24 cellular contexts compared by ENCODE assay signal in genomic region chr14:70804556-70805162, GRCh38. TPM values are rescaled to one million over a fixed set of nuclear protein-coding genes. Genes with fewer than 3 reads are reported as not detected.
A peak's percentile ranks its signal among the peaks of the same experiment; 100 is the strongest.
DNase-seq lines count a peak whose midpoint lies in the region; ATAC-seq, FAIRE-seq and TF ChIP-seq lines count a peak whose summit lies in the region.
"Had no signal": no experiment of that assay in that cellular context is flagged by ENCODE, and none has a peak within 500 bp of the region (broad histone marks: within the 10 kb centered on the region; RNA-seq: fewer than 3 reads in every experiment).

No MANE protein-coding gene starts in this region.

- CTCF ChIA-PET in IMR-90 (lab: Yijun Ruan, JAX) (interaction anchor here (0.7 kb wide), 1 partner anchor 188 kb away, joined by 3 read pairs; no protein-coding TSS in a partner anchor), GM12878 (lab: Yijun Ruan, JAX) (interaction anchor here (0.7 to 3.1 kb wide), 4 partner anchors 13 to 182 kb away, joined by 3 to 25 read pairs (median 4); no protein-coding TSS in a partner anchor)

- H3K23ac ChIP-seq in IMR-90 (ENCODE audit: low read depth, low read length) (no peak overlapping the region), mesenchymal stem cell (ENCODE audit: low read length in 2 of 2) (no peak overlapping the region)

- DNase-seq in GM10266 (ENCODE audit: extremely low spot score) (peak; percentile 32), IMR-90 (peak; percentile 8), GM12878 (ENCODE audit: low read depth, low spot score) (no peak), mesenchymal stem cell (peak; percentile 26), NCI-H1694 (lab: John Stamatoyannopoulos, UW) (no peak), NCI-H1694 treated with DMSO at 0.1 percent for 48 hours (lab: John Stamatoyannopoulos, UW) (no peak)
- DNase-seq: activated CD4-positive, alpha-beta memory T cell treated with anti-CD3 and anti-CD28 coated beads, Interleukin-2, amount 10 ng/mL, durations not matched to agents 7 days and 5 days; activated naive CD4-positive, alpha-beta T cell treated with anti-CD3 and anti-CD28 coated beads for 36 hours; activated T-cell treated with anti-CD3 and anti-CD28 coated beads, Interleukin-2, amount 50 U/mL, for 1 hour; BE2C; COR-L47; DND-41; hippocampal formation; kidney glomerular epithelial cell; MG63; NCI-H187 treated with DMSO at 0.1 percent for 48 hours; stimulated activated CD4-positive, alpha-beta T cell treated with anti-CD3 and anti-CD28 coated beads, Interleukin-2, amount 100 ng/mL, for 24 hours; trophoblast cell; WERI-Rb-1 had no signal

- H3K9me1 ChIP-seq in IMR-90 (ENCODE audit: insufficient read depth, low read length): no peaks in the 10 kb centered on the region

- no peak overlapping the region for H4K5ac ChIP-seq in IMR-90 (ENCODE audit: low read depth, low read length)

- POLR2A ChIA-PET in IMR-90 (lab: Charles Lee; ENCODE audit: unreplicated experiment) (no interaction called here), GM12878 (lab: Charles Lee) (interaction anchor here (1.2 kb wide), 1 partner anchor 24 kb away, joined by 3 read pairs; no protein-coding TSS in a partner anchor)

- no peak overlapping the region for H3K56ac ChIP-seq in IMR-90 (ENCODE audit: extremely low read depth, insufficient read depth, low read length)

- H2BK12ac ChIP-seq in mesenchymal stem cell (ENCODE audit: low read length in 2 of 2): no peak overlapping the region

- peaks cover 16% of the 10 kb centered on the region for H3K27me3 ChIP-seq in IMR-90 (ENCODE audit: control insufficient read depth, insufficient read depth, low read length)
- H3K27me3 ChIP-seq in GM12878 (replicated peaks in 1 of 2; ENCODE audit: control insufficient read depth in 2 of 2, insufficient read depth in 2 of 2, low read length in 1 of 2): no peaks in the 10 kb centered on the region
- peaks cover 0 to 69% of the 10 kb centered on the region in 2 experiments for H3K27me3 ChIP-seq in mesenchymal stem cell (ENCODE audit: control insufficient read depth in 1 of 2, insufficient read depth in 1 of 2, low read length in 2 of 2)

- TF ChIP-seq CTCF in GM10266 (IDR thresholded peaks at IDR 0.05; ENCODE audit: control insufficient read depth, insufficient read depth, low read depth, missing control alignments): no peak
- no peak for TF ChIP-seq CTCF in IMR-90 (conservative IDR thresholded peaks at IDR 0.05; ENCODE audit: low read depth, low read length)
- no peak for TF ChIP-seq CTCF in GM12878 (IDR thresholded peaks at IDR 0.05 in 2 of 3, conservative IDR thresholded peaks at IDR 0.05 in 1 of 3; ENCODE audit: control insufficient read depth in 2 of 3, extremely low read depth in 1 of 3, insufficient read depth in 1 of 3, low read depth in 3 of 3, low read length in 3 of 3)

- no peak overlapping the region for H2AK9ac ChIP-seq in IMR-90 (replicated peaks; ENCODE audit: low read depth, low read length, poor library complexity)

- H2AFZ ChIP-seq in IMR-90 (replicated peaks; ENCODE audit: low read length, poor library complexity) (no peak overlapping the region), GM12878 (ENCODE audit: control insufficient read depth, low read depth, low read length) (no peak overlapping the region), mesenchymal stem cell (ENCODE audit: low read depth, low read length) (no peak overlapping the region)

- SMC1A ChIA-PET in GM12878 (lab: Charles Lee; ENCODE audit: uncharacterized antibody, unreplicated experiment): interaction anchor here (0.8 to 1.5 kb wide), 7 partner anchors 9 to 162 kb away, joined by 3 to 8 read pairs (median 3); no protein-coding TSS in a partner anchor

- in situ Hi-C loops in IMR-90 (cut with MboI; ENCODE audit: low sequenced_read_pairs) (no loop called here), GM12878 (cut with MboI) (no loop called here)

- WGBS in IMR-90 (ENCODE audit: extremely low coverage in 2 of 2, insufficient read length in 1 of 2), 2 experiments: no CpG with 5 or more reads among the region's 1 CpG
- 43% methylated on average over 1 of the region's 1 CpG for WGBS in GM12878 (ENCODE audit: insufficient coverage, insufficient replicate concordance, low lambda C conversion rate, missing lambda C conversion rate)
- no CpG with 5 or more reads among the region's 1 CpG for WGBS in mesenchymal stem cell

- H3K9ac ChIP-seq in IMR-90 (ENCODE audit: low read depth, low read length): no peak overlapping the region
- H3K9ac ChIP-seq in GM12878 (ENCODE audit: control insufficient read depth, insufficient read depth, low read length): no peak overlapping the region
- no peak overlapping the region for H3K9ac ChIP-seq in mesenchymal stem cell (ENCODE audit: low read length)

- H2BK15ac ChIP-seq in IMR-90 (ENCODE audit: low read depth, low read length) (no peak overlapping the region), mesenchymal stem cell (ENCODE audit: low read depth, poor library complexity, severe bottlenecking) (no peak overlapping the region)

- peaks cover 10% of the 10 kb centered on the region for H3K79me2 ChIP-seq in GM12878 (ENCODE audit: control insufficient read depth, insufficient read depth, low read length)

- H3K27ac ChIP-seq in IMR-90 (ENCODE audit: insufficient read depth, low read length) (no peak overlapping the region), GM12878 (ENCODE audit: control insufficient read depth, insufficient read depth) (no peak overlapping the region), mesenchymal stem cell (ENCODE audit: low read length, poor library complexity, severe bottlenecking) (no peak overlapping the region)
- H3K27ac ChIP-seq: WERI-Rb-1 had no signal

- TF ChIP-seq EP300 in GM12878 (IDR thresholded peaks at IDR 0.05; ENCODE audit: borderline replicate concordance in 1 of 2, control insufficient read depth in 1 of 2, low read depth in 2 of 2, low read length in 2 of 2): no peak

- H3K79me1 ChIP-seq in IMR-90 (ENCODE audit: low read depth in 1 of 2, low read length in 2 of 2): no peaks in the 10 kb centered on the region
- H3K79me1 ChIP-seq in mesenchymal stem cell (replicated peaks; ENCODE audit: low read length, poor library complexity, severe bottlenecking): peaks cover 38% of the 10 kb centered on the region

- RAD21 ChIA-PET in GM12878 (lab: Charles Lee; ENCODE audit: unreplicated experiment): interaction anchor here (0.9 kb wide), 1 partner anchor 445 kb away, joined by 3 read pairs; the partner anchor contains the start of gene COX16

- no peak for ATAC-seq in IMR-90 (ENCODE audit: low read depth)
- ATAC-seq in GM12878: no peak
- no peak for ATAC-seq in HG02870 (IDR thresholded peaks at IDR 0.05; ENCODE audit: unreplicated experiment)
- ATAC-seq: natural killer cell treated with Interleukin-12 subunit alpha and Interleukin-12 subunit beta and Interleukin-15 and Interleukin-18, amount 100 ng/mL, for 72 hours; Right ventricle myocardium inferior had no signal

- H3K18ac ChIP-seq in IMR-90 (ENCODE audit: low read depth, low read length) (no peak overlapping the region), mesenchymal stem cell (ENCODE audit: low read depth in 1 of 2, low read length in 2 of 2) (no peak overlapping the region)

- H2BK120ac ChIP-seq in IMR-90 (ENCODE audit: low read depth, low read length): no peak overlapping the region
- no peak overlapping the region for H2BK120ac ChIP-seq in mesenchymal stem cell (ENCODE audit: low read depth, low read length)

- H3K4me3 ChIP-seq in IMR-90 (ENCODE audit: insufficient read depth, low read depth, low read length) (no peak overlapping the region), GM12878 (no peak overlapping the region), mesenchymal stem cell (ENCODE audit: insufficient read depth in 1 of 2, low read depth in 1 of 2, low read length in 2 of 2) (no peak overlapping the region)
- H3K4me3 ChIP-seq: MG63 had no signal

- no peak overlapping the region for H4K8ac ChIP-seq in IMR-90 (ENCODE audit: low read depth in 2 of 2, low read length in 2 of 2)
- H4K8ac ChIP-seq in mesenchymal stem cell (ENCODE audit: low read length): no peak overlapping the region

- FAIRE-seq in GM12878 (lab: Jason Lieb, UNC): no peak
- FAIRE-seq: astrocyte, colon had no signal

- BruUV-seq in IMR-90 (replicated peaks; lab: Mats Ljungman, UMichigan): no TSS peak
- no TSS peak for BruUV-seq in GM12878 (replicated peaks; lab: Mats Ljungman, UMichigan)

- TF ChIP-seq POLR2A in IMR-90 (IDR thresholded peaks at IDR 0.05; ENCODE audit: low read depth, low read length) (no peak), GM12878 (IDR thresholded peaks at IDR 0.05; ENCODE audit: low read depth, low read length) (no peak)

- H4K20me1 ChIP-seq in IMR-90 (ENCODE audit: insufficient read depth, low read length) (no peaks in the 10 kb centered on the region; the same call in 1 of the 2 replicates), GM12878 (ENCODE audit: control insufficient read depth, insufficient read depth) (peaks cover 3% of the 10 kb centered on the region; the same call in 1 of the 2 replicates)

- intact Hi-C loops in IMR-90 (cut with micrococcal nuclease) (no loop called here), GM12878 (cut with micrococcal nuclease; ENCODE audit: unreplicated experiment) (loop anchor here (5.0 kb wide), 2 partner anchors 137 to 202 kb away; partner anchors contain the start of gene MED6)

- H3K9me3 ChIP-seq in IMR-90 (ENCODE audit: control insufficient read depth, insufficient read depth, low read length): no peaks in the 10 kb centered on the region
- no peaks in the 10 kb centered on the region for H3K9me3 ChIP-seq in GM12878 (replicated peaks; ENCODE audit: control insufficient read depth, insufficient read depth, low read length)
- H3K9me3 ChIP-seq in mesenchymal stem cell (ENCODE audit: control insufficient read depth, low read length): no peaks in the 10 kb centered on the region
- H3K9me3 ChIP-seq: BE2C, MG63 had no signal

- no peak overlapping the region for H4K91ac ChIP-seq in IMR-90 (ENCODE audit: insufficient read depth, low read depth, low read length)
- no peak overlapping the region for H4K91ac ChIP-seq in mesenchymal stem cell (ENCODE audit: low read length)

- no peaks in the 10 kb centered on the region for H3K36me3 ChIP-seq in IMR-90 (ENCODE audit: control insufficient read depth, insufficient read depth, low read length)
- peaks cover 0 to 11% of the 10 kb centered on the region in 2 experiments; a peak in 3 of 4 replicates for H3K36me3 ChIP-seq in GM12878 (ENCODE audit: control insufficient read depth in 2 of 2, insufficient read depth in 2 of 2, low read length in 1 of 2)
- peaks cover 0 to 7% of the 10 kb centered on the region in 2 experiments for H3K36me3 ChIP-seq in mesenchymal stem cell (ENCODE audit: control insufficient read depth in 1 of 2, insufficient read depth in 2 of 2, low read depth in 1 of 2, low read length in 2 of 2)
- H3K36me3 ChIP-seq: BE2C, MG63 had no signal

- H2BK5ac ChIP-seq in IMR-90 (ENCODE audit: low read depth, low read length, poor library complexity, severe bottlenecking): no peak overlapping the region
- no peak overlapping the region for H2BK5ac ChIP-seq in mesenchymal stem cell (ENCODE audit: low read depth, low read length, poor library complexity, severe bottlenecking)

- H3K4ac ChIP-seq in IMR-90 (ENCODE audit: low read depth, low read length) (no peak overlapping the region), mesenchymal stem cell (ENCODE audit: low read depth in 1 of 2, low read length in 2 of 2) (no peak overlapping the region)

- H3K4me2 ChIP-seq in IMR-90 (ENCODE audit: low read depth, low read length) (no peak overlapping the region), GM12878 (ENCODE audit: control insufficient read depth, insufficient read depth) (no peak overlapping the region), mesenchymal stem cell (ENCODE audit: low read length, poor library complexity, severe bottlenecking) (no peak overlapping the region)

- H2BK20ac ChIP-seq in IMR-90 (ENCODE audit: low read depth, low read length): no peak overlapping the region

- TF ChIP-seq RAD21 in IMR-90 (IDR thresholded peaks at IDR 0.05; ENCODE audit: low read length) (no peak), GM12878 (IDR thresholded peaks at IDR 0.05; ENCODE audit: insufficient read depth, low read depth, low read length) (no peak)

- H3K4me1 ChIP-seq in IMR-90 (ENCODE audit: control insufficient read depth, insufficient read depth, low read length): no peaks in the 10 kb centered on the region
- peaks cover 38% of the 10 kb centered on the region for H3K4me1 ChIP-seq in GM12878 (ENCODE audit: control insufficient read depth, insufficient read depth, low read length)
- H3K4me1 ChIP-seq in mesenchymal stem cell (ENCODE audit: control insufficient read depth, insufficient read depth, low read depth, low read length): peaks cover 2% of the 10 kb centered on the region
- H3K4me1 ChIP-seq: BE2C had no signal

- dilution Hi-C loops in IMR-90 (cut with HindIII; ENCODE audit: low sequenced_read_pairs, unreplicated experiment): no loop called here

- H2AK5ac ChIP-seq in IMR-90 (ENCODE audit: low read depth, low read length): no peak overlapping the region
- H2AK5ac ChIP-seq in mesenchymal stem cell (ENCODE audit: low read length, severe bottlenecking): no peak overlapping the region

- H3K14ac ChIP-seq in IMR-90 (replicated peaks; ENCODE audit: low read depth, low read length) (no peak overlapping the region), mesenchymal stem cell (ENCODE audit: low read length in 2 of 2) (no peak overlapping the region)

RNA-seq across cellular contexts. Expression of gene MAP3K9, which starts 4.7 kb away (rescaled TPM):
- total RNA-seq in IMR-90 (2012; rRNA removed): 0.18 and 0.28 TPM in 2 replicates
- 0.17 and 0.26 TPM in 2 replicates for polyA plus RNA-seq in IMR-90 (2012; rRNA removed)
- 0.11 and 0.34 TPM in 2 replicates for polyA plus RNA-seq in IMR-90 (2012; cell fraction: cytosol; rRNA removed)
- 0.25 and 0.29 TPM in 2 replicates for polyA plus RNA-seq in IMR-90 (2012; cell fraction: nucleus; rRNA removed; ENCODE audit: low replicate concordance)
- 8.9 and 12.9 TPM in 2 replicates for total RNA-seq in GM12878 (2013; cell fraction: nucleolus; rRNA removed)
- total RNA-seq in GM12878 (2014; rRNA removed): 3.2 and 4.8 TPM in 2 replicates
- 3.3 TPM in 2 replicates for total RNA-seq in GM12878 (2014; rRNA removed; fragmentation: Illumina TruSeq; extraction: Trizol)
- total RNA-seq in GM12878 (2021): 7.5 and 7.9 TPM in 2 replicates
- 1.9 TPM for polyA plus RNA-seq in GM12878 (2011; ENCODE audit: low read depth)
- 1.6 and 2.8 TPM in 2 replicates for polyA plus RNA-seq in GM12878 (2011; rRNA removed)
- 2.3 and 2.4 TPM in 2 replicates for polyA plus RNA-seq in GM12878 (2011; cell fraction: cytosol; rRNA removed)
- 3.9 and 5.0 TPM in 2 replicates for polyA plus RNA-seq in GM12878 (2011; cell fraction: nucleus; rRNA removed)
- polyA plus RNA-seq in GM12878 (2012): 2.9 and 3.3 TPM in 2 replicates
- polyA plus RNA-seq in GM12878 (2014; fragmentation: Illumina TruSeq; extraction: Trizol): 3.4 and 4.1 TPM in 2 replicates
- polyA plus RNA-seq in GM12878 (2014; fragmentation: Nextera tagmentation; extraction: Ambion mirVana): under 1 TPM; 0.48 to 0.58 TPM
- 3.0 and 3.3 TPM in 2 replicates for polyA plus RNA-seq in GM12878 (2014; rRNA removed)
- 1 to 10 TPM; 1.3 TPM for polyA plus RNA-seq in GM12878 (2016; fragmentation: Nextera tagmentation; extraction: Ambion mirVana)
- polyA minus RNA-seq in GM12878 (2011; rRNA and poly(A)+ RNA removed): 4.7 and 5.1 TPM in 2 replicates
- polyA minus RNA-seq in GM12878 (2011; cell fraction: cytosol; rRNA and poly(A)+ RNA removed): 1.7 and 1.8 TPM in 2 replicates
- 2.2 and 3.8 TPM in 2 replicates for polyA minus RNA-seq in GM12878 (2011; cell fraction: nucleus; rRNA and poly(A)+ RNA removed)
- polyA plus RNA-seq in mesenchymal stem cell (2013, experiment 1 of 2): 0.41 TPM
- 0.45 TPM for polyA plus RNA-seq in mesenchymal stem cell (2013, experiment 2 of 2)

Comparison
In these comparisons a context has a peak if more than half of its experiments do, and no peak if none do; other contexts are left out.
1. DNase-seq: peak in GM10266 (single experiment), IMR-90 (single experiment) and mesenchymal stem cell (single experiment); none in GM12878 (single experiment), NCI-H1694 (single experiment) and NCI-H1694 treated with DMSO at 0.1 percent for 48 hours (single experiment).